1 cellular context compared by ENCODE assay signal in genomic region chr22:49545606-49546005, GRCh38.
TF ChIP-seq lines count a peak whose summit lies in the region.

No MANE protein-coding gene starts in this region.

TF ChIP-seq in HepG2, 621 proteins besides CTCF, POLR2A, EP300 and RAD21 (continued from another document):
- TF ChIP-seq, protein P1, sequence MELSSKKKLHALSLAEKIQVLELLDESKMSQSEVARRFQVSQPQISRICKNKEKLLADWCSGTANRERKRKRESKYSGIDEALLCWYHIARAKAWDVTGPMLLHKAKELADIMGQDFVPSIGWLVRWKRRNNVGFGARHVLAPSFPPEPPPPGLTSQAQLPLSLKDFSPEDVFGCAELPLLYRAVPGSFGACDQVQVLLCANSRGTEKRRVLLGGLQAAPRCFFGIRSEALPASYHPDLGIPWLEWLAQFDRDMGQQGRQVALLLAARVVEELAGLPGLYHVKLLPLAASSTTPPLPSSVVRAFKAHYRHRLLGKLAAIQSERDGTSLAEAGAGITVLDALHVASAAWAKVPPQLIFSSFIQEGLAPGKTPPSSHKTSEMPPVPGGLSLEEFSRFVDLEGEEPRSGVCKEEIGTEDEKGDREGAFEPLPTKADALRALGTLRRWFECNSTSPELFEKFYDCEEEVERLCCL (CRISPR knock-in tag; IDR thresholded peaks at IDR 0.05; ENCODE audit: borderline replicate concordance) = no peak
- TF ChIP-seq, protein P2, sequence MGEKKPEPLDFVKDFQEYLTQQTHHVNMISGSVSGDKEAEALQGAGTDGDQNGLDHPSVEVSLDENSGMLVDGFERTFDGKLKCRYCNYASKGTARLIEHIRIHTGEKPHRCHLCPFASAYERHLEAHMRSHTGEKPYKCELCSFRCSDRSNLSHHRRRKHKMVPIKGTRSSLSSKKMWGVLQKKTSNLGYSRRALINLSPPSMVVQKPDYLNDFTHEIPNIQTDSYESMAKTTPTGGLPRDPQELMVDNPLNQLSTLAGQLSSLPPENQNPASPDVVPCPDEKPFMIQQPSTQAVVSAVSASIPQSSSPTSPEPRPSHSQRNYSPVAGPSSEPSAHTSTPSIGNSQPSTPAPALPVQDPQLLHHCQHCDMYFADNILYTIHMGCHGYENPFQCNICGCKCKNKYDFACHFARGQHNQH (CRISPR knock-in tag; IDR thresholded peaks at IDR 0.05) = no peak
- TF ChIP-seq ZFP91 (CRISPR knock-in tag; IDR thresholded peaks at IDR 0.05; ENCODE audit: borderline replicate concordance) = no peak
- no peak for TF ChIP-seq TBP (CRISPR knock-in tag; IDR thresholded peaks at IDR 0.05)
- TF ChIP-seq, protein P3, sequence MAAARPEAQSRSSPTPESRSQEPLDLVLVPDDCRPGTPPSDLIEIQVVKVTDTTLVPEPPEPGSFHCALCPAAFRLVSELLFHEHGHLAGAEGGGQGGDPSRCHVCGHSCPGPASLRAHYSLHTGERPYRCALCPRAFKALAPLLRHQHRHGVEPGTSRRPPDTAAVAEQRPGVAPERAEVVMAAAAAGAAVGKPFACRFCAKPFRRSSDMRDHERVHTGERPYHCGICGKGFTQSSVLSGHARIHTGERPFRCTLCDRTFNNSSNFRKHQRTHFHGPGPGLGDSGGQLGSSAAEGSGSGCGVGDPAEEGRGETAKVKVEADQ (CRISPR knock-in tag; IDR thresholded peaks at IDR 0.05; ENCODE audit: borderline replicate concordance) = no peak
- TF ChIP-seq SATB2 (CRISPR knock-in tag; IDR thresholded peaks at IDR 0.05) = no peak
- TF ChIP-seq ZNF616 (CRISPR knock-in tag; IDR thresholded peaks at IDR 0.05; ENCODE audit: low read depth) = no peak
- TF ChIP-seq, protein P4, sequence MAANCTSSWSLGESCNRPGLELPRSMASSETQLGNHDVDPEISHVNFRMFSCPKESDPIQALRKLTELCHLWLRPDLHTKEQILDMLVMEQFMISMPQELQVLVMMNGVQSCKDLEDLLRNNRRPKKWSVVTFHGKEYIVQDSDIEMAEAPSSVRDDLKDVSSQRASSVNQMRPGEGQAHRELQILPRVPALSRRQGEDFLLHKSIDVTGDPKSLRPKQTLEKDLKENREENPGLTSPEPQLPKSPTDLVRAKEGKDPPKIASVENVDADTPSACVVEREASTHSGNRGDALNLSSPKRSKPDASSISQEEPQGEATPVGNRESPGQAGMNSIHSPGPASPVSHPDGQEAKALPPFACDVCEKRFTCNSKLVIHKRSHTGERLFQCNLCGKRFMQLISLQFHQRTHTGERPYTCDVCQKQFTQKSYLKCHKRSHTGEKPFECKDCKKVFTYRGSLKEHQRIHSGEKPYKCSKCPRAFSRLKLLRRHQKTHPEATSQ (CRISPR knock-in tag; IDR thresholded peaks at IDR 0.05; ENCODE audit: borderline replicate concordance) = no peak
- TF ChIP-seq, protein P5, sequence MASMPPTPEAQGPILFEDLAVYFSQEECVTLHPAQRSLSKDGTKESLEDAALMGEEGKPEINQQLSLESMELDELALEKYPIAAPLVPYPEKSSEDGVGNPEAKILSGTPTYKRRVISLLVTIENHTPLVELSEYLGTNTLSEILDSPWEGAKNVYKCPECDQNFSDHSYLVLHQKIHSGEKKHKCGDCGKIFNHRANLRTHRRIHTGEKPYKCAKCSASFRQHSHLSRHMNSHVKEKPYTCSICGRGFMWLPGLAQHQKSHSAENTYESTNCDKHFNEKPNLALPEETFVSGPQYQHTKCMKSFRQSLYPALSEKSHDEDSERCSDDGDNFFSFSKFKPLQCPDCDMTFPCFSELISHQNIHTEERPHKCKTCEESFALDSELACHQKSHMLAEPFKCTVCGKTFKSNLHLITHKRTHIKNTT (CRISPR knock-in tag; IDR thresholded peaks at IDR 0.05) = no peak
- no peak for TF ChIP-seq NFKBIZ (CRISPR knock-in tag; IDR thresholded peaks at IDR 0.05)
- TF ChIP-seq ZNF841 (CRISPR knock-in tag; IDR thresholded peaks at IDR 0.05; ENCODE audit: borderline replicate concordance) = no peak
- TF ChIP-seq ZNF788 (CRISPR knock-in tag; IDR thresholded peaks at IDR 0.05; ENCODE audit: borderline replicate concordance) = no peak
- no peak for TF ChIP-seq RFX1 (IDR thresholded peaks at IDR 0.05)
